ENCODE assay signal across 9 cellular contexts in the genomic region with DNA sequence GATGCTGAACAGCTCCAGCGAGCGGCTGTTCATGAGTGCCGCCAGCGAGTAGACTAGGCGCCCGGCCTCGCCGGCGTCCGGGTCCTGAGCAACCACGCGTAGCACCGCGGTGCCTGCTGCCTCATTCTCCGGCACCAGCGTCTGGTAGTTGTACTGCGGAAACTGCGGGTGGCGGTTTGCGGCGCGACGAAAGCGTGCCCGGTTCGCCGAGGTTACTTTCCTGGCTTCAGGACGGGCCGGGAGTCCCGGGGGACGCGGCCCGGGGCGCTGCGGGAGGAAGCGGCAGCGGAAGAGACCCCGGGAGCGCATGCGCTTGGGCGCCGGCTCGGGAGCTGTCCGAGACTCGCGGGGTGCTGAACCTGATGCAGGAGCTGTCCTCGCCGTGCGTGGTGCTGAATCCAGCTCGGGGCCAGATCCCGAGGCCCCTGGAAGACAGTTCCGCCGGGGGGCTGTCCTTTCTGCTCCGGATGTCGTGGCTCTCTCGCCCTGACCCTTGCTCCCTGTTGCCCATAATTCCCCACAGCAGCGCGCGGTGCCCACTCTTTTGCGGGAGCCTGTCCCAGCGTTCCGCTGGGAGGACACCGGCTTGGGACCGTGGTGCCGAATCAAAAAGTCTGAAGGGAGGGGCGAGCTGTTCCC. TPM values are rescaled to one million over a fixed set of nuclear protein-coding genes. Genes with fewer than 3 reads are reported as not detected.
DNase-seq lines count a peak whose midpoint lies in the region; ATAC-seq and TF ChIP-seq lines count a peak whose summit lies in the region.
"Had no signal": no experiment of that assay in that cellular context is flagged by ENCODE, and none has a peak within 500 bp of the region (broad histone marks: within the 10 kb centered on the region; RNA-seq: fewer than 3 reads in every experiment).

No MANE protein-coding gene starts in this region.

- BruUV-seq in PC-3 (replicated peaks; lab: Mats Ljungman, UMichigan): no TSS peak

- CTCF ChIA-PET in PC-3 (lab: Charles Lee): interaction anchor here (0.6 to 0.7 kb wide), 2 partner anchors 26 to 215 kb away, joined by 3 read pairs; a partner anchor contains a TSS

- H2AFZ ChIP-seq in PC-3 (ENCODE audit: low read length): no peak overlapping the region
- H2AFZ ChIP-seq in parathyroid adenoma: no peak overlapping the region

- no peak overlapping the region for H3K4me2 ChIP-seq in PC-3 (ENCODE audit: low read length)
- H3K4me2 ChIP-seq in parathyroid adenoma (ENCODE audit: low read length): peak overlapping the region; percentile 79
- H3K4me2 ChIP-seq: KMS-11 had no signal

- intact Hi-C loops in PC-3 (cut with micrococcal nuclease): no loop called here

- TF ChIP-seq CTCF in PC-3 (conservative IDR thresholded peaks at IDR 0.05; ENCODE audit: low read depth, low read length): no peak
- TF ChIP-seq CTCF in glutamatergic neuron (IDR thresholded peaks at IDR 0.05; ENCODE audit: partially characterized antibody, unreplicated experiment): no peak
- no peak for TF ChIP-seq CTCF in parathyroid adenoma (IDR thresholded peaks at IDR 0.05)
- TF ChIP-seq CTCF in type B pancreatic cell (conservative IDR thresholded peaks at IDR 0.05): no peak

- peaks cover 20% of the 10 kb centered on the region for H3K27me3 Mint-ChIP-seq in glutamatergic neuron (ENCODE audit: unreplicated experiment)
- H3K27me3 Mint-ChIP-seq in type B pancreatic cell: peaks cover 9% of the 10 kb centered on the region

- no peak overlapping the region for H3K4me3 ChIP-seq in PC-3 (ENCODE audit: low read length)
- no peak overlapping the region for H3K4me3 ChIP-seq in parathyroid adenoma (ENCODE audit: low read depth, low read length)

- H3K4me1 ChIP-seq in PC-3 (ENCODE audit: insufficient read depth, low read length) (peaks cover 9% of the 10 kb centered on the region), parathyroid adenoma (peaks cover 2% of the 10 kb centered on the region)

- H4K20me1 ChIP-seq in PC-3 (ENCODE audit: low read length): no peaks in the 10 kb centered on the region

- H3K36me3 ChIP-seq in PC-3 (ENCODE audit: low read depth, low read length) (no peaks in the 10 kb centered on the region), parathyroid adenoma (ENCODE audit: control insufficient read depth, insufficient read depth, low read length) (no peaks in the 10 kb centered on the region)

- H3K4me3 Mint-ChIP-seq in glutamatergic neuron (ENCODE audit: unreplicated experiment) (peak overlapping the region; percentile 89), type B pancreatic cell (peak overlapping the region; percentile 79)

- H3K9ac ChIP-seq in PC-3 (ENCODE audit: low read length) (no peak overlapping the region), parathyroid adenoma (no peak overlapping the region)
- H3K9ac ChIP-seq: KMS-11 had no signal

- H3K27me3 ChIP-seq in PC-3 (ENCODE audit: low read length) (no peaks in the 10 kb centered on the region), parathyroid adenoma (ENCODE audit: control insufficient read depth, insufficient read depth, low read length) (no peaks in the 10 kb centered on the region)

- POLR2A ChIA-PET in PC-3 (lab: Charles Lee; ENCODE audit: unreplicated experiment): interaction anchor here (0.7 kb wide), 1 partner anchor 221 kb away, joined by 3 read pairs; no protein-coding TSS in a partner anchor

- H3K27ac ChIP-seq in PC-3 (ENCODE audit: low read length) (no peak overlapping the region), parathyroid adenoma (no peak overlapping the region)
- H3K27ac ChIP-seq: KMS-11 had no signal

- DNase-seq in GDM1 (lab: John Stamatoyannopoulos, UW) (peak; percentile 37), PC-3 (peak; percentile 40), glutamatergic neuron (peak; percentile 67), type B pancreatic cell (ENCODE audit: extremely low spot score, unreplicated experiment) (peak; percentile 87)
- DNase-seq in activated naive CD4-positive, alpha-beta T cell treated with Interleukin-2 at 50 U/mL for 16 hours: peak; percentile 78

- H3K9me3 Mint-ChIP-seq in glutamatergic neuron (ENCODE audit: unreplicated experiment) (peaks cover 25% of the 10 kb centered on the region), type B pancreatic cell (peaks cover 4% of the 10 kb centered on the region)

- H3K9me3 ChIP-seq in PC-3 (ENCODE audit: low read length) (no peaks in the 10 kb centered on the region), parathyroid adenoma (ENCODE audit: control insufficient read depth, low read length) (no peaks in the 10 kb centered on the region)

- no peaks in the 10 kb centered on the region for H3K9me2 ChIP-seq in PC-3 (replicated peaks; ENCODE audit: low read length)

- H3F3A ChIP-seq in PC-3 (ENCODE audit: low read length, unreplicated experiment): no peaks in the 10 kb centered on the region

- H3K36me3 Mint-ChIP-seq in glutamatergic neuron (ENCODE audit: unreplicated experiment) (peaks cover 19% of the 10 kb centered on the region), type B pancreatic cell (peaks cover 5% of the 10 kb centered on the region)

- H3K4me1 Mint-ChIP-seq in glutamatergic neuron (ENCODE audit: low read depth, unreplicated experiment): peaks cover 14% of the 10 kb centered on the region
- peaks cover 11% of the 10 kb centered on the region for H3K4me1 Mint-ChIP-seq in type B pancreatic cell (ENCODE audit: unreplicated experiment)

- H3K79me2 ChIP-seq in PC-3 (ENCODE audit: low read length) (no peaks in the 10 kb centered on the region), parathyroid adenoma (peaks cover 2% of the 10 kb centered on the region)

- H3K27ac Mint-ChIP-seq in glutamatergic neuron (ENCODE audit: unreplicated experiment): peak overlapping the region; percentile 93
- no peak overlapping the region for H3K27ac Mint-ChIP-seq in type B pancreatic cell

- ATAC-seq in PC-3: no peak
- no peak for ATAC-seq in GM21528 (IDR thresholded peaks at IDR 0.05; ENCODE audit: low FRiP score, unreplicated experiment)
- ATAC-seq in GM19452 (IDR thresholded peaks at IDR 0.05; ENCODE audit: unreplicated experiment): no peak

RNA-seq across cellular contexts. Expression of a gene that starts 1.1 kb away (rescaled TPM):
- 0.92 and 1.1 TPM in 2 replicates for total RNA-seq in PC-3 (2014; rRNA removed)
- 162 TPM for total RNA-seq in glutamatergic neuron (ENCODE audit: unreplicated experiment)
- total RNA-seq in type B pancreatic cell (ENCODE audit: low replicate concordance): 9.8 and 10.2 TPM in 2 replicates

RNA-seq across cellular contexts. Expression of a gene that starts 24.1 kb away (rescaled TPM):
- total RNA-seq in PC-3 (2014; rRNA removed) (56.3 and 66.8 TPM in 2 replicates), glutamatergic neuron (ENCODE audit: unreplicated experiment) (35.5 TPM), type B pancreatic cell (ENCODE audit: low replicate concordance) (20.1 and 22.1 TPM in 2 replicates)

RNA-seq across cellular contexts. Expression of a gene that starts 26.4 kb away (rescaled TPM):
- total RNA-seq in PC-3 (2014; rRNA removed): 38.1 and 44.9 TPM in 2 replicates
- 26.0 TPM for total RNA-seq in glutamatergic neuron (ENCODE audit: unreplicated experiment)
- 19.7 and 35.6 TPM in 2 replicates for total RNA-seq in type B pancreatic cell (ENCODE audit: low replicate concordance)

RNA-seq across cellular contexts. Expression of a gene that starts 40.1 kb away (rescaled TPM):
- total RNA-seq in PC-3 (2014; rRNA removed) (not detected in 2 replicates), glutamatergic neuron (ENCODE audit: unreplicated experiment) (not detected), type B pancreatic cell (ENCODE audit: low replicate concordance) (not detected in 2 replicates)

RNA-seq across cellular contexts. Expression of a gene that starts 52.2 kb away (rescaled TPM):
- total RNA-seq in PC-3 (2014; rRNA removed): 575 and 622 TPM in 2 replicates
- total RNA-seq in glutamatergic neuron (ENCODE audit: unreplicated experiment): 242 TPM
- 273 and 324 TPM in 2 replicates for total RNA-seq in type B pancreatic cell (ENCODE audit: low replicate concordance)

Comparison
In these comparisons a context has a peak if more than half of its experiments do, and no peak if none do; other contexts are left out.
1. DNase-seq: peak in every context shown above with its lines; median percentile 87 in type B pancreatic cell; 78 in activated naive CD4-positive, alpha-beta T cell treated with Interleukin-2 at 50 U/mL for 16 hours; 67 in glutamatergic neuron; 40 in PC-3; 37 in GDM1.
2. RNA of a gene that starts 1.1 kb away (total RNA-seq): 162 TPM in glutamatergic neuron (single experiment); 9.8 to 10.2 TPM in type B pancreatic cell and 0.92 to 1.1 TPM in PC-3; every median in the first group is over 10 times any median in the second.